In the genomic region with DNA sequence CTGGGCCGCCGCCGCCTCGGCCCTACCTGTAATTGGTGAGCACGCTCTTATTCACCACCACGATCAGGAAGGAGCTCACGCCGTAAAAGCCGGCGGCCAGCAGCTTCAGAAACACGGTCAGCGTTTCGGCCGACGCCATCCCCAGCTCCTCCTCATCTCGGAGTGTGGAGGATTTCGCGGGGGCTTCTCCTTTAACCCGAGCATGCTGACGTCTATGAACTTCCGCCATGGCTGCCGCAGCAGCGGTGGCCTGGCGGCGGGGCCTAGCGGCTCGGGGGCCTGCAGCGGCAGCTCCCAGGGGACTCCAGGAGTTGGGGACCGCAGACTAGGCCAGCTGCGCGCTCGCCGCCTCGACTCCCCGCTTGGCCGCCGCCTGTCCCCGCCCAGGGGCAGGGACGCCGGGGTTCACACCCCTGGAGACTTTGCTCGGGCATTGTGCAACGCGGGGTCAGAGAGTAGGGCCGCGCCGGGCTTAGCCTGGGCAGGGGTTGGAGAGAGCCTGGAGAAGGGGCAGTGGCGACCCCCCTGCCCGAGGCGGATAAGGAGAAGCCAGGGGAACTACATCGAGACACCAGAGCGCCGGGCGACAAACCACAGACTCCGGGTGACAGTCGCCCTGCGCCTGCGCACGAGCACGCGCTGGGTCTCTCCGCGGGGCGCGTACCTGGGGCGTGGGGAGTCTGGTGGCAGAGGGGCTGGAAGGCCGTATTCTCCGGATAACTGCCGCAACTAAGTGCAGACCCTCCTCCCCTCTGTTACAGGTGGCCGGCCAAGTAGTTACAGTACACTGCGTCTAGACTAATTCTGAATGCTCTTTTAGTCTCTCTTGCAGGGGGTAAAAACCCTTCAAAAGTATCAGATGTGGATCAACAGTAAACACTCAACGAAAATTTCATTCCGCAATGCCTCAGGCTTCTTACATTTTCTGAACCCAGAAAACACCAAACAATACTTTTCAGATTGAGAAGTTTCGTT, we compare ENCODE assay signal across 1 cellular context.
TF ChIP-seq lines count a peak whose summit lies in the region.

Gene SLC35D1 (minus strand): TSS at position 364 of the 975 bp plus-strand sequence. CDS start 135 bp downstream, at position 229.

TF ChIP-seq in HEK293, 187 proteins besides CTCF, POLR2A, EP300 and RAD21 (continued from another document):
- peak; percentile 62 for TF ChIP-seq ZEB2 (tag by site-specific recombination; IDR thresholded peaks at IDR 0.05)
- TF ChIP-seq, protein P1, sequence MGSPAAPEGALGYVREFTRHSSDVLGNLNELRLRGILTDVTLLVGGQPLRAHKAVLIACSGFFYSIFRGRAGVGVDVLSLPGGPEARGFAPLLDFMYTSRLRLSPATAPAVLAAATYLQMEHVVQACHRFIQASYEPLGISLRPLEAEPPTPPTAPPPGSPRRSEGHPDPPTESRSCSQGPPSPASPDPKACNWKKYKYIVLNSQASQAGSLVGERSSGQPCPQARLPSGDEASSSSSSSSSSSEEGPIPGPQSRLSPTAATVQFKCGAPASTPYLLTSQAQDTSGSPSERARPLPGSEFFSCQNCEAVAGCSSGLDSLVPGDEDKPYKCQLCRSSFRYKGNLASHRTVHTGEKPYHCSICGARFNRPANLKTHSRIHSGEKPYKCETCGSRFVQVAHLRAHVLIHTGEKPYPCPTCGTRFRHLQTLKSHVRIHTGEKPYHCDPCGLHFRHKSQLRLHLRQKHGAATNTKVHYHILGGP (tag by site-specific recombination; IDR thresholded peaks at IDR 0.05): no peak
- TF ChIP-seq ZSCAN30 (tag by site-specific recombination; IDR thresholded peaks at IDR 0.05): peak; percentile 16; the same call in 1 of the 2 replicates
- 0 out of 2 replicates have a peak, but pooled peaks have one; percentile 33 for TF ChIP-seq ZFP69B (tag by site-specific recombination; IDR thresholded peaks at IDR 0.05)
- TF ChIP-seq ZNF2 (tag by site-specific recombination; IDR thresholded peaks at IDR 0.05): peak; percentile 80
- no peak for TF ChIP-seq ZNF776 (tag by site-specific recombination; IDR thresholded peaks at IDR 0.05; ENCODE audit: borderline replicate concordance)
- TF ChIP-seq ZNF274 (IDR thresholded peaks at IDR 0.05; ENCODE audit: low read length): no peak
- no peak for TF ChIP-seq ZNF274 (tag by site-specific recombination; IDR thresholded peaks at IDR 0.05; ENCODE audit: borderline replicate concordance)
- TF ChIP-seq OVOL3 (tag by site-specific recombination; IDR thresholded peaks at IDR 0.05): no peak
- no peak for TF ChIP-seq ZNF48 (tag by site-specific recombination; IDR thresholded peaks at IDR 0.05)
- TF ChIP-seq HOXA7 (CRISPR knock-in tag; IDR thresholded peaks at IDR 0.05; ENCODE audit: borderline replicate concordance): 0 out of 2 replicates have a peak, but pooled peaks have one; percentile 5
- TF ChIP-seq ZNF76 (tag by site-specific recombination; IDR thresholded peaks at IDR 0.05; ENCODE audit: borderline replicate concordance, low read depth): 0 out of 2 replicates have a peak, but pooled peaks have one; percentile 15
- TF ChIP-seq ZNF701 (tag by site-specific recombination; IDR thresholded peaks at IDR 0.05): no peak
- no peak for TF ChIP-seq ZNF398 (tag by site-specific recombination; IDR thresholded peaks at IDR 0.05)
- peak; percentile 86 for TF ChIP-seq YY1 (tag by site-specific recombination; IDR thresholded peaks at IDR 0.05)
- no peak for TF ChIP-seq EGR2 (tag by site-specific recombination; IDR thresholded peaks at IDR 0.05; ENCODE audit: low read depth)
- no peak for TF ChIP-seq ZNF174 (tag by site-specific recombination; IDR thresholded peaks at IDR 0.05)
- TF ChIP-seq, protein P2, sequence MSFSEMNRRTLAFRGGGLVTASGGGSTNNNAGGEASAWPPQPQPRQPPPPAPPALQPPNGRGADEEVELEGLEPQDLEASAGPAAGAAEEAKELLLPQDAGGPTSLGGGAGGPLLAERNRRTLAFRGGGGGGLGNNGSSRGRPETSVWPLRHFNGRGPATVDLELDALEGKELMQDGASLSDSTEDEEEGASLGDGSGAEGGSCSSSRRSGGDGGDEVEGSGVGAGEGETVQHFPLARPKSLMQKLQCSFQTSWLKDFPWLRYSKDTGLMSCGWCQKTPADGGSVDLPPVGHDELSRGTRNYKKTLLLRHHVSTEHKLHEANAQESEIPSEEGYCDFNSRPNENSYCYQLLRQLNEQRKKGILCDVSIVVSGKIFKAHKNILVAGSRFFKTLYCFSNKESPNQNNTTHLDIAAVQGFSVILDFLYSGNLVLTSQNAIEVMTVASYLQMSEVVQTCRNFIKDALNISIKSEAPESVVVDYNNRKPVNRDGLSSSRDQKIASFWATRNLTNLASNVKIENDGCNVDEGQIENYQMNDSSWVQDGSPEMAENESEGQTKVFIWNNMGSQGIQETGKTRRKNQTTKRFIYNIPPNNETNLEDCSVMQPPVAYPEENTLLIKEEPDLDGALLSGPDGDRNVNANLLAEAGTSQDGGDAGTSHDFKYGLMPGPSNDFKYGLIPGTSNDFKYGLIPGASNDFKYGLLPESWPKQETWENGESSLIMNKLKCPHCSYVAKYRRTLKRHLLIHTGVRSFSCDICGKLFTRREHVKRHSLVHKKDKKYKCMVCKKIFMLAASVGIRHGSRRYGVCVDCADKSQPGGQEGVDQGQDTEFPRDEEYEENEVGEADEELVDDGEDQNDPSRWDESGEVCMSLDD (tag by site-specific recombination; IDR thresholded peaks at IDR 0.05): peak; percentile 92
- TF ChIP-seq KLF17 (tag by site-specific recombination; IDR thresholded peaks at IDR 0.05): peak; percentile 67; the same call in 1 of the 2 replicates
- TF ChIP-seq, protein P3, sequence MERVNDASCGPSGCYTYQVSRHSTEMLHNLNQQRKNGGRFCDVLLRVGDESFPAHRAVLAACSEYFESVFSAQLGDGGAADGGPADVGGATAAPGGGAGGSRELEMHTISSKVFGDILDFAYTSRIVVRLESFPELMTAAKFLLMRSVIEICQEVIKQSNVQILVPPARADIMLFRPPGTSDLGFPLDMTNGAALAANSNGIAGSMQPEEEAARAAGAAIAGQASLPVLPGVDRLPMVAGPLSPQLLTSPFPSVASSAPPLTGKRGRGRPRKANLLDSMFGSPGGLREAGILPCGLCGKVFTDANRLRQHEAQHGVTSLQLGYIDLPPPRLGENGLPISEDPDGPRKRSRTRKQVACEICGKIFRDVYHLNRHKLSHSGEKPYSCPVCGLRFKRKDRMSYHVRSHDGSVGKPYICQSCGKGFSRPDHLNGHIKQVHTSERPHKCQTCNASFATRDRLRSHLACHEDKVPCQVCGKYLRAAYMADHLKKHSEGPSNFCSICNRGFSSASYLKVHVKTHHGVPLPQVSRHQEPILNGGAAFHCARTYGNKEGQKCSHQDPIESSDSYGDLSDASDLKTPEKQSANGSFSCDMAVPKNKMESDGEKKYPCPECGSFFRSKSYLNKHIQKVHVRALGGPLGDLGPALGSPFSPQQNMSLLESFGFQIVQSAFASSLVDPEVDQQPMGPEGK (tag by site-specific recombination; IDR thresholded peaks at IDR 0.05): peak; percentile 92
- peak; percentile 63 for TF ChIP-seq ZNF394 (tag by site-specific recombination; IDR thresholded peaks at IDR 0.05; ENCODE audit: borderline replicate concordance)
- peak; percentile 75 for TF ChIP-seq ZBTB8A (tag by site-specific recombination; IDR thresholded peaks at IDR 0.05)
- peak; percentile 89 for TF ChIP-seq SCRT1 (tag by site-specific recombination; IDR thresholded peaks at IDR 0.05; ENCODE audit: borderline replicate concordance)
- peak; percentile 54; the same call in 1 of the 2 replicates for TF ChIP-seq YY2 (tag by site-specific recombination; IDR thresholded peaks at IDR 0.05)
- TF ChIP-seq ZNF621 (tag by site-specific recombination; IDR thresholded peaks at IDR 0.05): no peak
- TF ChIP-seq ZNF600 (tag by site-specific recombination; IDR thresholded peaks at IDR 0.05): no peak
- 0 out of 2 replicates have a peak, but pooled peaks have one; percentile 44 for TF ChIP-seq ZNF558 (tag by site-specific recombination; IDR thresholded peaks at IDR 0.05)
- no peak for TF ChIP-seq ZNF670 (tag by site-specific recombination; IDR thresholded peaks at IDR 0.05; ENCODE audit: low read depth)
- TF ChIP-seq, protein P4, sequence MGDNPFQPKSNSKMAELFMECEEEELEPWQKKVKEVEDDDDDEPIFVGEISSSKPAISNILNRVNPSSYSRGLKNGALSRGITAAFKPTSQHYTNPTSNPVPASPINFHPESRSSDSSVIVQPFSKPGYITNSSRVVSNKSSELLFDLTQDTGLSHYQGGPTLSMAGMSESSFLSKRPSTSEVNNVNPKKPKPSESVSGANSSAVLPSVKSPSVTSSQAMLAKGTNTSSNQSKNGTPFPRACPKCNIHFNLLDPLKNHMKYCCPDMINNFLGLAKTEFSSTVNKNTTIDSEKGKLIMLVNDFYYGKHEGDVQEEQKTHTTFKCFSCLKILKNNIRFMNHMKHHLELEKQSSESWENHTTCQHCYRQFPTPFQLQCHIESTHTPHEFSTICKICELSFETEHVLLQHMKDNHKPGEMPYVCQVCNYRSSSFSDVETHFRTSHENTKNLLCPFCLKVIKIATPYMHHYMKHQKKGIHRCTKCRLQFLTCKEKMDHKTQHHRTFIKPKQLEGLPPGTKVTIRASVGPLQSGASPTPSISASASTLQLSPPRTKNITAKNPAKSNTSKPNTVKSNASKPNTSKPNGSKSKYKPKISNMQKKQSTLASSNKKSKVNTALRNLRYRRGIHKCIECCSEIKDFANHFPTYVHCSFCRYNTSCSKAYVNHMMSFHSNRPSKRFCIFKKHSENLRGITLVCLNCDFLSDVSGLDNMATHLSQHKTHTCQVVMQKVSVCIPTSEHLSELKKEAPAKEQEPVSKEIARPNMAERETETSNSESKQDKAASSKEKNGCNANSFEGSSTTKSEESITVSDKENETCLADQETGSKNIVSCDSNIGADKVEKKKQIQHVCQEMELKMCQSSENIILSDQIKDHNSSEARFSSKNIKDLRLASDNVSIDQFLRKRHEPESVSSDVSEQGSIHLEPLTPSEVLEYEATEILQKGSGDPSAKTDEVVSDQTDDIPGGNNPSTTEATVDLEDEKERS (tag by site-specific recombination; IDR thresholded peaks at IDR 0.05): no peak
- peak; percentile 36; the same call in 1 of the 2 replicates for TF ChIP-seq GLIS1 (tag by site-specific recombination; IDR thresholded peaks at IDR 0.05)
- TF ChIP-seq ZNF121 (tag by site-specific recombination; IDR thresholded peaks at IDR 0.05): 0 out of 2 replicates have a peak, but pooled peaks have one; percentile 16
- no peak for TF ChIP-seq ZNF157 (tag by site-specific recombination; IDR thresholded peaks at IDR 0.05)
- no peak for TF ChIP-seq ZNF791 (tag by site-specific recombination; IDR thresholded peaks at IDR 0.05)
